9 cellular contexts compared by ENCODE assay signal in genomic region chr10:32795598-32796183, GRCh38.
A peak's percentile ranks its signal among the peaks of the same experiment; 100 is the strongest.
DNase-seq lines count a peak whose midpoint lies in the region; ATAC-seq and TF ChIP-seq lines count a peak whose summit lies in the region.
"Had no signal": no experiment of that assay in that cellular context is flagged by ENCODE, and none has a peak within 500 bp of the region (broad histone marks: within the 10 kb centered on the region; RNA-seq: fewer than 3 reads in every experiment).

No MANE protein-coding gene starts in this region.

- CTCF ChIA-PET in Caco-2 (lab: Charles Lee) (interaction anchor here (0.9 to 1.2 kb wide), 3 partner anchors 185 to 214 kb away, joined by 3 to 8 read pairs (median 3); no protein-coding TSS in a partner anchor), OCI-LY7 (lab: Charles Lee; ENCODE audit: unreplicated experiment) (interaction anchor here (0.6 kb wide), 1 partner anchor 211 kb away, joined by 3 read pairs; no protein-coding TSS in a partner anchor)

- no peak overlapping the region for H4K8ac ChIP-seq in neuronal stem cell (ENCODE audit: low read depth, low read length)

- no peaks in the 10 kb centered on the region for H4K20me1 ChIP-seq in OCI-LY7 (ENCODE audit: insufficient read depth, low read length)

- H3K4me1 Mint-ChIP-seq in Caco-2 (ENCODE audit: low read depth, unreplicated experiment), result no peaks in the 10 kb centered on the region

- H2AFZ ChIP-seq in OCI-LY7 (ENCODE audit: low read length) (peak overlapping the region; percentile 31; the same call in 1 of the 2 replicates), neuronal stem cell (ENCODE audit: low read length) (no peak overlapping the region)

- DNase-seq in Caco-2 (peak in 1 of 2 experiments; percentile 45), H4 (ENCODE audit: low spot score) (peak; percentile 25), OCI-LY7 (ENCODE audit: low spot score) (peak; percentile 60), epithelial cell of esophagus (ENCODE audit: low read depth) (peak; percentile 44), neuronal stem cell (ENCODE audit: low spot score) (peak; percentile 14), mesenteric fat pad (ENCODE audit: low spot score) (no peak)
- no peak for DNase-seq in activated CD4-positive, alpha-beta T cell treated with anti-CD3 and anti-CD28 coated beads, Interleukin-2, amount 50 U/mL, for 4 hours

- no peak overlapping the region for H3K23ac ChIP-seq in neuronal stem cell (ENCODE audit: low read depth, low read length, poor library complexity)

- H3K79me2 ChIP-seq in OCI-LY7 (ENCODE audit: insufficient read depth, low read depth, low read length), result no peaks in the 10 kb centered on the region

- no peaks in the 10 kb centered on the region for H3K79me1 ChIP-seq in neuronal stem cell (ENCODE audit: low read depth, low read length)

- POLR2A ChIA-PET in Caco-2 (lab: Charles Lee), result no interaction called here
- POLR2A ChIA-PET in OCI-LY7 (lab: Charles Lee), result no interaction called here

- H3K4me3 ChIP-seq in Caco-2 (ENCODE audit: low read depth, low read length) (no peak overlapping the region), OCI-LY7 (ENCODE audit: low read depth, low read length, poor library complexity, severe bottlenecking) (no peak overlapping the region), epithelial cell of esophagus (ENCODE audit: low read length) (no peak overlapping the region), neuronal stem cell (ENCODE audit: low read length in 2 of 2) (no peak overlapping the region)
- H3K4me3 ChIP-seq: SJSA1 had no signal

- BruUV-seq in Caco-2 (replicated peaks; lab: Mats Ljungman, UMichigan) (no TSS peak), OCI-LY7 (replicated peaks; lab: Mats Ljungman, UMichigan) (no TSS peak)

- intact Hi-C loops in Caco-2 (cut with micrococcal nuclease; ENCODE audit: unreplicated experiment), result loop anchor here (1.0 kb wide), 2 partner anchors 213 to 361 kb away; no protein-coding TSS in a partner anchor
- intact Hi-C loops in OCI-LY7 (cut with micrococcal nuclease; ENCODE audit: unreplicated experiment), result loop anchor here (1.0 kb wide), 2 partner anchors 213 to 361 kb away; no protein-coding TSS in a partner anchor

- H3K36me3 Mint-ChIP-seq in Caco-2 (ENCODE audit: insufficient read depth, unreplicated experiment), result no peaks in the 10 kb centered on the region

- no peak overlapping the region for H2BK12ac ChIP-seq in neuronal stem cell (ENCODE audit: low read length)

- no peaks in the 10 kb centered on the region for H3K9me3 Mint-ChIP-seq in Caco-2 (ENCODE audit: unreplicated experiment)

- H3K9ac ChIP-seq in neuronal stem cell (ENCODE audit: low read depth, low read length, poor library complexity), result no peak overlapping the region

- H2AK5ac ChIP-seq in neuronal stem cell (ENCODE audit: low read depth, low read length), result no peak overlapping the region

- no peak overlapping the region for H2BK120ac ChIP-seq in neuronal stem cell (ENCODE audit: low read depth, low read length)

- H4K91ac ChIP-seq in neuronal stem cell (ENCODE audit: low read depth, low read length, poor library complexity), result no peak overlapping the region

- no peak overlapping the region for H3K18ac ChIP-seq in neuronal stem cell (ENCODE audit: low read length)

- H3K4me2 ChIP-seq in OCI-LY7 (ENCODE audit: low read length) (no peak overlapping the region), neuronal stem cell (ENCODE audit: insufficient read depth, low read length, poor library complexity, severe bottlenecking) (no peak overlapping the region)

- no peaks in the 10 kb centered on the region for H3K9me2 ChIP-seq in OCI-LY7 (ENCODE audit: insufficient read depth, low read length)

- no peak overlapping the region for H3K4ac ChIP-seq in neuronal stem cell (ENCODE audit: low read length)

- ATAC-seq in GM18907 (IDR thresholded peaks at IDR 0.05; ENCODE audit: unreplicated experiment), result no peak

- H3K27ac ChIP-seq in OCI-LY7 (ENCODE audit: low read depth, low read length, poor library complexity, severe bottlenecking) (no peak overlapping the region), neuronal stem cell (replicated peaks; ENCODE audit: low read length) (no peak overlapping the region)
- H3K27ac ChIP-seq: SJSA1 had no signal

- H3K27me3 ChIP-seq in Caco-2 (replicated peaks; ENCODE audit: control insufficient read depth, insufficient read depth, low read length) (no peaks in the 10 kb centered on the region), neuronal stem cell (ENCODE audit: control insufficient read depth in 3 of 3, insufficient read depth in 3 of 3, low read depth in 1 of 3, low read length in 3 of 3) (no peaks in the 10 kb centered on the region)
- H3K27me3 ChIP-seq: SJSA1 had no signal

- H3K4me1 ChIP-seq in Caco-2 (no peaks in the 10 kb centered on the region), OCI-LY7 (ENCODE audit: insufficient read depth, low read length, poor library complexity, severe bottlenecking) (no peaks in the 10 kb centered on the region), neuronal stem cell (ENCODE audit: control insufficient read depth in 2 of 2, insufficient read depth in 1 of 2, low read depth in 1 of 2, low read length in 2 of 2) (no peaks in the 10 kb centered on the region)

- no peak overlapping the region for H2BK5ac ChIP-seq in neuronal stem cell (ENCODE audit: low read length)

- no peak overlapping the region for H3K14ac ChIP-seq in neuronal stem cell (ENCODE audit: low read length)

- no peak overlapping the region for H3K4me3 Mint-ChIP-seq in Caco-2 (ENCODE audit: unreplicated experiment)

- peaks cover 5% of the 10 kb centered on the region for H3K27me3 Mint-ChIP-seq in Caco-2 (ENCODE audit: insufficient read depth, unreplicated experiment)

- no CpG with 5 or more reads among the region's 2 CpGs for WGBS in neuronal stem cell (ENCODE audit: extremely low coverage in 2 of 2, insufficient read length in 2 of 2, insufficient replicate concordance in 1 of 2), 2 donors

- H3K9me3 ChIP-seq in Caco-2, result no peaks in the 10 kb centered on the region
- H3K9me3 ChIP-seq in OCI-LY7 (ENCODE audit: low read length), result no peaks in the 10 kb centered on the region
- H3K9me3 ChIP-seq in neuronal stem cell (replicated peaks in 1 of 2; ENCODE audit: control insufficient read depth in 2 of 2, insufficient read depth in 1 of 2, low read depth in 1 of 2, low read length in 2 of 2), result no peaks in the 10 kb centered on the region
- H3K9me3 ChIP-seq: SJSA1 had no signal

- peak; percentile 75 to 95 for TF ChIP-seq CTCF in Caco-2 (IDR thresholded peaks at IDR 0.05; ENCODE audit: insufficient read depth in 1 of 2, low read depth in 1 of 2, low read length in 1 of 2, severe bottlenecking in 1 of 2, unreplicated experiment in 1 of 2)
- TF ChIP-seq CTCF in OCI-LY7 (conservative IDR thresholded peaks at IDR 0.05; ENCODE audit: low read length), result peak; percentile 98
- TF ChIP-seq CTCF in epithelial cell of esophagus (IDR thresholded peaks at IDR 0.05; ENCODE audit: insufficient read depth, low read depth, low read length, missing control alignments), result peak; percentile 70

- no peak overlapping the region for H2BK15ac ChIP-seq in neuronal stem cell (ENCODE audit: low read length)

- no peak overlapping the region for H3K27ac Mint-ChIP-seq in Caco-2 (ENCODE audit: unreplicated experiment)

- H3K36me3 ChIP-seq in Caco-2 (ENCODE audit: control insufficient read depth, insufficient read depth, low read length) (no peaks in the 10 kb centered on the region), OCI-LY7 (ENCODE audit: insufficient read depth, low read length) (no peaks in the 10 kb centered on the region), neuronal stem cell (replicated peaks in 1 of 2; ENCODE audit: control insufficient read depth in 2 of 2, insufficient read depth in 2 of 2, low read length in 2 of 2) (no peaks in the 10 kb centered on the region)
- H3K36me3 ChIP-seq: SJSA1 had no signal

Comparison
In these comparisons a context has a peak if more than half of its experiments do, and no peak if none do; other contexts are left out.
1. DNase-seq: peak in H4 (single experiment), OCI-LY7 (single experiment), epithelial cell of esophagus (single experiment) and neuronal stem cell (single experiment); none in mesenteric fat pad (single experiment) and activated CD4-positive, alpha-beta T cell treated with anti-CD3 and anti-CD28 coated beads, Interleukin-2, amount 50 U/mL, for 4 hours (0 of 2).
2. Peak in every context shown above with its lines, with median percentiles within 50 percentile points of each other: CTCF ChIP-seq.